ENCODE assay signal across 25 cellular contexts in the genomic region with DNA sequence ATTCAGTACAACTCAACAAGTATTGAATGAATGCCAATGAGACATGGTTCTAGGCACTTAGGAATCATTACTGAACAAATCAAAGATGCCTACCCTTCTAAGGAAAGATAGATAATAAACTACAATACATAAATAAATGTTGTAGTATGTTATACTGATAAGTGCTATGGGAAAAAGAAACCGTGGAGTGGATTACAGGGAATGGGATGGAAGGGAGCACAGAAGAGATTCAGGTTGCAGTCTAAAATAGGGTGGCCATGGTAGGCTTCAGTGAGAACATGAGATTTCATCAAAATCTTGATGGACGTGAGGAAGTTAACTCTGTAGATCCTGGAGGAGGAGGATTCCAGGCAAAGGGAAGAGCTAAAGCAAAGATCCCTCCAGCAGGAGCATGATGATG. TPM values are rescaled to one million over a fixed set of nuclear protein-coding genes. Genes with fewer than 3 reads are reported as not detected.
A peak's percentile ranks its signal among the peaks of the same experiment; 100 is the strongest.
DNase-seq lines count a peak whose midpoint lies in the region; ATAC-seq and TF ChIP-seq lines count a peak whose summit lies in the region.
"Had no signal": no experiment of that assay in that cellular context is flagged by ENCODE, and none has a peak within 500 bp of the region (broad histone marks: within the 10 kb centered on the region; RNA-seq: fewer than 3 reads in every experiment).

No MANE protein-coding gene starts in this region.

- BruUV-seq in MCF 10A (replicated peaks; lab: Mats Ljungman, UMichigan), result no TSS peak

- WGBS in H9 (ENCODE audit: extremely low coverage, insufficient read length, low lambda C conversion rate), result no CpG with 5 or more reads among the region's 2 CpGs

- H2BK120ac ChIP-seq in H9 (ENCODE audit: low read depth, low read length, poor library complexity, severe bottlenecking), result no peak overlapping the region

- no peak overlapping the region for H4K5ac ChIP-seq in H9 (ENCODE audit: insufficient read length, low read depth, low read length)

- H3T11ph ChIP-seq in H9 (ENCODE audit: low read length), result no peak overlapping the region

- H3K27me3 Mint-ChIP-seq in MCF 10A (ENCODE audit: insufficient read depth, unreplicated experiment) (no peaks in the 10 kb centered on the region), H9 (ENCODE audit: low read depth) (no peaks in the 10 kb centered on the region)
- H3K27me3 Mint-ChIP-seq in effector memory CD8-positive, alpha-beta T cell, result no peaks in the 10 kb centered on the region
- H3K27me3 Mint-ChIP-seq: activated naive CD8-positive, alpha-beta T cell treated with anti-CD3 and anti-CD28 coated beads, Interleukin-2, amount 10 ng/mL, durations not matched to agents 7 days and 5 days; activated T-helper 17 cell treated with anti-CD3 and anti-CD28 coated beads, Interleukin-2, amount 50 U/mL, for 72 hours had no signal

- H3K27ac ChIP-seq in breast epithelium (peak overlapping the region in 1 of 2 donors; percentile 35), foreskin keratinocyte (peak overlapping the region; percentile 94), H9 (ENCODE audit: insufficient read length, low read depth, low read length) (no peak overlapping the region)
- H3K27ac ChIP-seq: BLaER1, esophagus muscularis mucosa, SK-N-MC, VCaP had no signal

- H3K4me2 ChIP-seq in H9 (ENCODE audit: insufficient read depth, insufficient read length, low read length), result no peak overlapping the region
- H3K4me2 ChIP-seq: BLaER1 had no signal

- no peak overlapping the region for H3K18ac ChIP-seq in H9 (ENCODE audit: insufficient read length, low read depth, low read length)

- no peak overlapping the region for H3K4me3 ChIP-seq in breast epithelium
- H3K4me3 ChIP-seq: BLaER1, esophagus muscularis mucosa, HAP-1, lung, SK-N-MC had no signal

- H3K36me3 Mint-ChIP-seq in MCF 10A (ENCODE audit: insufficient read depth, unreplicated experiment) (no peaks in the 10 kb centered on the region), H9 (ENCODE audit: insufficient read depth in 1 of 3, low read depth in 3 of 3) (peaks cover 0 to 5% (median 0%) of the 10 kb centered on the region in 3 experiments; a peak in 1 of 7 replicates)
- no peaks in the 10 kb centered on the region for H3K36me3 Mint-ChIP-seq in effector memory CD8-positive, alpha-beta T cell (ENCODE audit: insufficient read depth)
- H3K36me3 Mint-ChIP-seq: activated naive CD8-positive, alpha-beta T cell treated with anti-CD3 and anti-CD28 coated beads, Interleukin-2, amount 10 ng/mL, durations not matched to agents 7 days and 5 days had no signal

- H3K27me3 ChIP-seq in breast epithelium (no peaks in the 10 kb centered on the region), foreskin keratinocyte (no peaks in the 10 kb centered on the region), H9 (ENCODE audit: insufficient read depth, low read length) (no peaks in the 10 kb centered on the region)
- H3K27me3 ChIP-seq: BLaER1, esophagus muscularis mucosa had no signal

- H2BK12ac ChIP-seq in H9 (ENCODE audit: insufficient read length, low read depth, low read length), result no peak overlapping the region

- H3K79me1 ChIP-seq in H9 (ENCODE audit: insufficient read depth, low read depth, low read length, poor library complexity, severe bottlenecking), result no peaks in the 10 kb centered on the region

- no peaks in the 10 kb centered on the region for H3K36me3 ChIP-seq in breast epithelium
- H3K36me3 ChIP-seq: BLaER1, esophagus muscularis mucosa, HAP-1 had no signal

- no peak overlapping the region for H4K8ac ChIP-seq in H9 (replicated peaks; ENCODE audit: insufficient read length, low read depth, low read length)

- no peak overlapping the region for H3K14ac ChIP-seq in H9 (ENCODE audit: insufficient read depth, low read length)

- no peaks in the 10 kb centered on the region for H3K79me2 ChIP-seq in H9 (ENCODE audit: insufficient read depth, low read length)

- H3K4me3 Mint-ChIP-seq in MCF 10A (ENCODE audit: unreplicated experiment), result no peak overlapping the region
- no peak overlapping the region for H3K4me3 Mint-ChIP-seq in effector memory CD8-positive, alpha-beta T cell
- H3K4me3 Mint-ChIP-seq in H9, result no peak overlapping the region
- H3K4me3 Mint-ChIP-seq: activated naive CD8-positive, alpha-beta T cell treated with anti-CD3 and anti-CD28 coated beads, Interleukin-2, amount 10 ng/mL, durations not matched to agents 7 days and 5 days; activated T-helper 17 cell treated with anti-CD3 and anti-CD28 coated beads, Interleukin-2, amount 50 U/mL, for 72 hours had no signal

- H3K27ac Mint-ChIP-seq in MCF 10A (ENCODE audit: low read depth, unreplicated experiment), result peak overlapping the region; percentile 18
- no peak overlapping the region for H3K27ac Mint-ChIP-seq in effector memory CD8-positive, alpha-beta T cell
- no peak overlapping the region; a peak in 1 of 7 replicates for H3K27ac Mint-ChIP-seq in H9
- H3K27ac Mint-ChIP-seq: activated naive CD8-positive, alpha-beta T cell treated with anti-CD3 and anti-CD28 coated beads, Interleukin-2, amount 10 ng/mL, durations not matched to agents 7 days and 5 days; activated T-helper 17 cell treated with anti-CD3 and anti-CD28 coated beads, Interleukin-2, amount 50 U/mL, for 72 hours had no signal

- TF ChIP-seq CTCF in MCF 10A (IDR thresholded peaks at IDR 0.05; ENCODE audit: unreplicated experiment) (no peak), breast epithelium (IDR thresholded peaks at IDR 0.05) (no peak), foreskin keratinocyte (conservative IDR thresholded peaks at IDR 0.05) (no peak), H9 (conservative IDR thresholded peaks at IDR 0.05) (no peak)

- no peak for DNase-seq in MCF 10A (ENCODE audit: unreplicated experiment)
- DNase-seq in breast epithelium (ENCODE audit: low spot score in 2 of 2), result no peak
- DNase-seq in amniotic epithelial cell (ENCODE audit: low read depth), result peak; percentile 40
- no peak for DNase-seq in foreskin keratinocyte
- no peak for DNase-seq in effector memory CD8-positive, alpha-beta T cell
- no peak for DNase-seq in H9
- no peak for DNase-seq in activated CD8-positive, alpha-beta memory T cell treated with anti-CD3 and anti-CD28 coated beads for 24 hours
- DNase-seq: activated CD8-positive, alpha-beta memory T cell treated with anti-CD3 and anti-CD28 coated beads, Interleukin-2, amount 50 U/mL, for 4 hours; activated naive CD8-positive, alpha-beta T cell treated with anti-CD3 and anti-CD28 coated beads, Interleukin-2, amount 10 ng/mL, durations not matched to agents 7 days and 5 days; Caco-2; effector memory CD4-positive, alpha-beta T cell; Karpas-422; kidney glomerular epithelial cell; NCI-H2171; NCI-H524 treated with DMSO at 0.1 percent for 48 hours; RPMI8226; small intestine had no signal

- no peak overlapping the region for H2BK20ac ChIP-seq in H9 (ENCODE audit: low read depth, low read length, poor library complexity, severe bottlenecking)

- peaks cover 36% of the 10 kb centered on the region for H3K4me1 Mint-ChIP-seq in MCF 10A (ENCODE audit: insufficient read depth, unreplicated experiment)
- no peaks in the 10 kb centered on the region for H3K4me1 Mint-ChIP-seq in effector memory CD8-positive, alpha-beta T cell (ENCODE audit: low read depth in 2 of 2)
- H3K4me1 Mint-ChIP-seq in H9, result peaks cover 2 to 6% of the 10 kb centered on the region in 2 experiments

- H2BK15ac ChIP-seq in H9 (ENCODE audit: low read depth, low read length), result no peak overlapping the region

- no peak overlapping the region for H3K23ac ChIP-seq in H9 (ENCODE audit: insufficient read length, low read depth, low read length)

- no peak overlapping the region for H3K4ac ChIP-seq in H9 (ENCODE audit: low read depth, low read length)

- no peak overlapping the region for H3K9ac ChIP-seq in H9 (ENCODE audit: extremely low read depth, insufficient read length, low read length)
- H3K9ac ChIP-seq: BLaER1 had no signal

- H3K56ac ChIP-seq in H9 (ENCODE audit: insufficient read length, low read depth, low read length), result no peak overlapping the region

- ATAC-seq in foreskin keratinocyte, result no peak
- no peak for ATAC-seq in effector memory CD8-positive, alpha-beta T cell (replicated peaks)
- no peak for ATAC-seq in HG03442 (IDR thresholded peaks at IDR 0.05; ENCODE audit: unreplicated experiment)
- ATAC-seq: activated T-helper 17 cell treated with anti-CD3 and anti-CD28 coated beads, Interleukin-2, amount 50 U/mL, for 72 hours had no signal

- no peaks in the 10 kb centered on the region for H4K20me1 ChIP-seq in H9 (ENCODE audit: control insufficient read depth, insufficient read depth, insufficient read length)
- H4K20me1 ChIP-seq: BLaER1 had no signal

- no peak overlapping the region for H4K91ac ChIP-seq in H9 (ENCODE audit: insufficient read length, low read depth, low read length)

- no peak overlapping the region for H2AFZ ChIP-seq in H9 (ENCODE audit: low read length)

- H2AK5ac ChIP-seq in H9 (ENCODE audit: insufficient read length, low read length), result no peak overlapping the region

- CTCF ChIA-PET in MCF 10A (lab: Yijun Ruan, JAX), result no interaction called here

- H3K9me3 Mint-ChIP-seq in MCF 10A (ENCODE audit: unreplicated experiment) (no peaks in the 10 kb centered on the region), H9 (no peaks in the 10 kb centered on the region)
- H3K9me3 Mint-ChIP-seq in effector memory CD8-positive, alpha-beta T cell, result no peaks in the 10 kb centered on the region
- H3K9me3 Mint-ChIP-seq: activated naive CD8-positive, alpha-beta T cell treated with anti-CD3 and anti-CD28 coated beads, Interleukin-2, amount 10 ng/mL, durations not matched to agents 7 days and 5 days; activated T-helper 17 cell treated with anti-CD3 and anti-CD28 coated beads, Interleukin-2, amount 50 U/mL, for 72 hours had no signal

- H3K4me1 ChIP-seq in breast epithelium (no peaks in the 10 kb centered on the region), foreskin keratinocyte (peaks cover 43% of the 10 kb centered on the region), H9 (ENCODE audit: insufficient read depth, low read length) (no peaks in the 10 kb centered on the region)
- H3K4me1 ChIP-seq: BLaER1, Caco-2, HAP-1 had no signal

- no peak for TF ChIP-seq POLR2A in breast epithelium (IDR thresholded peaks at IDR 0.05)

- H3K23me2 ChIP-seq in H9 (ENCODE audit: insufficient read length, low read depth, low read length, poor library complexity, severe bottlenecking), result no peaks in the 10 kb centered on the region

- H3K9me3 ChIP-seq in breast epithelium, result no peaks in the 10 kb centered on the region
- H3K9me3 ChIP-seq in H9 (ENCODE audit: control insufficient read depth, low read depth, low read length), result no peaks in the 10 kb centered on the region
- H3K9me3 ChIP-seq: BLaER1, esophagus muscularis mucosa, HAP-1 had no signal

- H2BK5ac ChIP-seq in H9 (ENCODE audit: insufficient read length, low read length), result no peak overlapping the region

- POLR2A ChIA-PET in MCF 10A (lab: Yijun Ruan, JAX), result interaction anchor here (1.0 to 1.1 kb wide), 2 partner anchors 12 to 18 kb away, joined by 5 read pairs; a partner anchor contains a TSS

- intact Hi-C loops in MCF 10A (cut with micrococcal nuclease), result no loop called here
- intact Hi-C loops in breast epithelium (cut with DNase I; ENCODE audit: low total_unique reads), result no loop called here

RNA-seq across cellular contexts. Expression of a gene that starts 17.9 kb away (rescaled TPM):
- total RNA-seq in MCF 10A (2022) (54.6 and 71.3 TPM in 2 replicates), breast epithelium (10 to 100 TPM; 45.6 to 81.5 (median 54.1) TPM), foreskin keratinocyte (46.1 and 50.6 TPM in 2 replicates), H9 (2021) (97.1 and 103 TPM in 2 replicates)
- polyA plus RNA-seq in foreskin keratinocyte, result 7.4 and 10.1 TPM in 2 replicates
